10 cellular contexts compared by ENCODE assay signal in the genomic region with DNA sequence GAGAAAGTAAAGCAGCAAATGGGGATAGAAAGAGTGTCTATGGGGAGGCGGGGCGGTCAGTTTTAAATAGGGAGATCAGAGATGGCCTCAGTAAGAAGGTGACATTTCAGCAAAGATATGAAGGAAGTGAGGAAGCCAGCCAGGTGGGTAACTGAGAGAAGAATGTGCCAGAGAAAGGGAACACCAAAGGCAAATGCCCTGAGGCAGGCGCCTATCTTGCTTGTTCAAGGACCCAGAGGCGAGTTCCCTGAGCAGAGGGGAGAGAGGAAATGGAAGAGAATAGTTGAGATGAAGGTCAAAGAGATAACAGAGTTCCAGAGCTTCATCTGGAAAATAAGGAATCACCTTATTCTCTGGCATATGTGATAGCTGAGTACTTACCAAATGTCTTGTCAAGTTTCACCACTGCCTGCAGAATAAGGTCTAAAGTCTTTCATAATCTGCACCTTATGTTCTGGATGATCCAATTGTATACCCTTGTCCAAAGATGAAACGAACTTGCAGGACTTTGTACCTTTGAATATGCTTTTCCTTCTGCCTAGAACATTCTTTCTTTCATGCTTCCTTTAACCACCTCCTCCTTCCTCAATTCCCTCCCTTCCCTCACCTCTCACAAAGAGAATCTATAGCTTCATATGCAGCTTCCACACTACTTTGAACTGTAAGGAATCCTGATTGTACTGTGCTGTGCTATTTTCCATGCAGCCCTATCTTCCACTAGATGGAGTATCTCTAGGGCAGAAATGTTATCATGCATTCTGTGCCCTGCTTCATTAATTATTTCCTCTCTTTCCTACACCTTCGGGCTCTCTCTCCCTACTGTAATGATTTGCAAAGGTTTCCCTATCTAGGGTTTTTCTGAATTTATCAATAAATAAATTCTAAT. TPM values are rescaled to one million over a fixed set of nuclear protein-coding genes. Genes with fewer than 3 reads are reported as not detected.
A peak's percentile ranks its signal among the peaks of the same experiment; 100 is the strongest.
DNase-seq lines count a peak whose midpoint lies in the region; FAIRE-seq and TF ChIP-seq lines count a peak whose summit lies in the region.
"Had no signal": no experiment of that assay in that cellular context is flagged by ENCODE, and none has a peak within 500 bp of the region (broad histone marks: within the 10 kb centered on the region; RNA-seq: fewer than 3 reads in every experiment).

No MANE protein-coding gene starts in this region.

- H3K9me3 ChIP-seq in AG04450 (ENCODE audit: control insufficient read depth, insufficient read depth, low read length) (no peaks in the 10 kb centered on the region), astrocyte (ENCODE audit: insufficient read depth, low read depth, low read length) (no peaks in the 10 kb centered on the region), kidney (ENCODE audit: control insufficient read depth in 1 of 2, low read length in 2 of 2) (no peaks in the 10 kb centered on the region), prostate gland (no peaks in the 10 kb centered on the region)

- H3K27ac ChIP-seq in AG04450 (ENCODE audit: low read depth, low read length) (no peak overlapping the region), astrocyte (ENCODE audit: low read depth, low read length) (no peak overlapping the region), kidney (ENCODE audit: low read depth in 2 of 2, low read length in 2 of 2) (no peak overlapping the region), prostate gland (no peak overlapping the region)

- CTCF ChIA-PET in AG04450 (lab: Charles Lee): interaction anchor here (0.7 to 3.2 kb wide), 11 partner anchors 9 to 51 kb away, joined by 3 to 12 read pairs (median 4); a partner anchor contains a TSS

- H3K9me3 Mint-ChIP-seq in astrocyte (ENCODE audit: unreplicated experiment): no peaks in the 10 kb centered on the region

- no peak overlapping the region for H3K4me3 Mint-ChIP-seq in astrocyte (ENCODE audit: unreplicated experiment)

- whole genome bisulfite sequencing in prostate gland: 90% methylated on average over 6 of the region's 6 CpGs

- no peak overlapping the region for H3K27ac Mint-ChIP-seq in astrocyte (ENCODE audit: unreplicated experiment)

- intact Hi-C loops in kidney (cut with DNase I): no loop called here
- intact Hi-C loops in prostate gland (cut with DNase I): no loop called here

- no peaks in the 10 kb centered on the region for H3K27me3 Mint-ChIP-seq in astrocyte (ENCODE audit: low read depth, unreplicated experiment)

- H3K36me3 Mint-ChIP-seq in astrocyte (ENCODE audit: low read depth, unreplicated experiment): peaks cover 9% of the 10 kb centered on the region

- no peaks in the 10 kb centered on the region for H3K79me2 ChIP-seq in astrocyte (ENCODE audit: insufficient read depth, low read length)

- TF ChIP-seq CTCF in AG04450 (IDR thresholded peaks at IDR 0.05; ENCODE audit: low read depth, low read length) (peak; percentile 41), astrocyte (IDR thresholded peaks at IDR 0.05; ENCODE audit: insufficient read depth, low read depth, low read length) (peak; percentile 25), kidney (IDR thresholded peaks at IDR 0.05; ENCODE audit: borderline replicate concordance, extremely low read depth, insufficient read depth) (peak; percentile 37), prostate gland (IDR thresholded peaks at IDR 0.05) (peak in 2 of 4 experiments; percentile 19 to 23)

- H3K4me1 ChIP-seq in astrocyte (ENCODE audit: insufficient read depth, low read length) (peaks cover 4% of the 10 kb centered on the region), kidney (ENCODE audit: control insufficient read depth in 1 of 2, insufficient read depth in 1 of 2, low read depth in 1 of 2, low read length in 2 of 2) (peaks cover 0 to 3% of the 10 kb centered on the region in 2 donors), prostate gland (replicated peaks) (no peaks in the 10 kb centered on the region)

- H3K27me3 ChIP-seq in AG04450 (ENCODE audit: control insufficient read depth, insufficient read depth, low read length) (no peaks in the 10 kb centered on the region), astrocyte (ENCODE audit: insufficient read depth, low read length) (no peaks in the 10 kb centered on the region), prostate gland (replicated peaks; ENCODE audit: insufficient read depth) (no peaks in the 10 kb centered on the region)

- peaks cover 4% of the 10 kb centered on the region for H4K20me1 ChIP-seq in astrocyte (ENCODE audit: insufficient read depth, low read length)

- H3K36me3 ChIP-seq in astrocyte (ENCODE audit: insufficient read depth, low read length): no peaks in the 10 kb centered on the region
- H3K36me3 ChIP-seq in kidney (ENCODE audit: control insufficient read depth in 1 of 2, insufficient read depth in 2 of 2, low read length in 2 of 2): peaks cover 0 to 4% of the 10 kb centered on the region in 2 donors
- no peaks in the 10 kb centered on the region for H3K36me3 ChIP-seq in prostate gland

- H3K4me3 ChIP-seq in AG04450 (ENCODE audit: low read depth, low read length): no peak overlapping the region
- H3K4me3 ChIP-seq in astrocyte (ENCODE audit: insufficient read depth, low read depth, low read length): no peak overlapping the region
- H3K4me3 ChIP-seq in kidney (ENCODE audit: low read length in 2 of 2): no peak overlapping the region
- H3K4me3 ChIP-seq in prostate gland: no peak overlapping the region

- POLR2A ChIA-PET in AG04450 (lab: Yijun Ruan, JAX): no interaction called here

- FAIRE-seq in H54 (lab: Jason Lieb, UNC) (peak; percentile 15), astrocyte (lab: Jason Lieb, UNC) (no peak), kidney (lab: Jason Lieb, UNC) (no peak)
- FAIRE-seq: colon had no signal

- no peak overlapping the region for H3K4me2 ChIP-seq in astrocyte (ENCODE audit: low read length)

- DNase-seq in AG04450 (ENCODE audit: low read depth, low spot score) (no peak), H54 (ENCODE audit: insufficient read length, low spot score) (no peak), astrocyte (ENCODE audit: low read depth) (no peak), kidney (no peak), prostate gland (ENCODE audit: low spot score) (no peak), NCI-H526 (lab: John Stamatoyannopoulos, UW) (no peak)
- no peak for DNase-seq in stimulated activated CD4-positive, alpha-beta T cell treated with anti-CD3 and anti-CD28 coated beads, Interleukin-4, amount 100 ng/mL, for 24 hours
- DNase-seq in effector CD4-positive, alpha-beta T cell: no peak

- H3K9ac ChIP-seq in astrocyte (ENCODE audit: low read length): no peak overlapping the region
- no peak overlapping the region for H3K9ac ChIP-seq in kidney (ENCODE audit: low read length in 2 of 2)

- peaks cover 8% of the 10 kb centered on the region for H3K4me1 Mint-ChIP-seq in astrocyte (ENCODE audit: low read depth, unreplicated experiment)

- no peak overlapping the region for H2AFZ ChIP-seq in astrocyte (ENCODE audit: low read depth, low read length)

- no peak for TF ChIP-seq POLR2A in H54 (IDR thresholded peaks at IDR 0.05; ENCODE audit: low read depth, low read length)
- TF ChIP-seq POLR2A in prostate gland (IDR thresholded peaks at IDR 0.05): no peak

RNA-seq across cellular contexts. Expression of a gene that starts 38.5 kb away (rescaled TPM):
- polyA plus RNA-seq in AG04450 (2011; rRNA removed) (29.0 and 34.3 TPM in 2 replicates), kidney (ENCODE audit: insufficient read depth, low read depth, low replicate concordance) (17.8 TPM)
- 29.8 and 36.7 TPM in 2 replicates for polyA minus RNA-seq in AG04450 (2011; rRNA and poly(A)+ RNA removed)
- total RNA-seq in astrocyte (43.7 and 43.8 TPM in 2 replicates), kidney (46.0 TPM), prostate gland (10 to 100 TPM; 49.9 to 52.7 TPM)

RNA-seq across cellular contexts. Expression of a gene that starts 53.0 kb away (rescaled TPM):
- polyA plus RNA-seq in AG04450 (2011; rRNA removed): 0.06 TPM in 2 replicates
- polyA minus RNA-seq in AG04450 (2011; rRNA and poly(A)+ RNA removed): 0.09 TPM in 1 of 2 replicates, not detected in the other
- total RNA-seq in astrocyte: not detected in 2 replicates
- 0.25 TPM for total RNA-seq in kidney
- 0.54 TPM for polyA plus RNA-seq in kidney (ENCODE audit: insufficient read depth, low read depth, low replicate concordance)
- total RNA-seq in prostate gland: 10 to 100 TPM in 1 of 2 donors, not detected in 1; 14.0 TPM
- total RNA-seq: skeletal muscle tissue had no signal
